13 cellular contexts compared by ENCODE assay signal in genomic region chr2:71613953-71614925, GRCh38.
DNase-seq lines count a peak whose midpoint lies in the region; TF ChIP-seq lines count a peak whose summit lies in the region.
"Had no signal": no experiment of that assay in that cellular context is flagged by ENCODE, and none has a peak within 500 bp of the region (broad histone marks: within the 10 kb centered on the region; RNA-seq: fewer than 3 reads in every experiment).

No MANE protein-coding gene starts in this region.

- no peaks in the 10 kb centered on the region for H3K36me3 Mint-ChIP-seq in activated T-helper 2 cell treated with anti-CD3 and anti-CD28 coated beads, Interferon-gamma antibody, Interleukin-2, Interleukin-4, amounts not matched to agents 10 μg/mL and 5 μg/mL and 100 μg/mL, durations not matched to agents 14 hours and 24 hours and 36 hours (ENCODE audit: low read depth)
- no peaks in the 10 kb centered on the region for H3K36me3 Mint-ChIP-seq in activated naive CD4-positive, alpha-beta T cell treated with anti-CD3 and anti-CD28 coated beads for 36 hours (ENCODE audit: low read depth)

- H3K9ac ChIP-seq in BLaER1 treated with 17β-estradiol and CSF1 and Interleukin-3, amounts not matched to agents 10 nM and 100 nM = no peak overlapping the region

- no peak for TF ChIP-seq POLR2A in spleen (IDR thresholded peaks at IDR 0.05)

- H3K4me1 Mint-ChIP-seq in activated T-helper 2 cell treated with anti-CD3 and anti-CD28 coated beads, Interferon-gamma antibody, Interleukin-2, Interleukin-4, amounts not matched to agents 10 μg/mL and 5 μg/mL and 100 μg/mL, durations not matched to agents 14 hours and 24 hours and 36 hours (ENCODE audit: low read depth) = no peaks in the 10 kb centered on the region
- H3K4me1 Mint-ChIP-seq in activated naive CD4-positive, alpha-beta T cell treated with anti-CD3 and anti-CD28 coated beads for 36 hours (ENCODE audit: low read depth) = no peaks in the 10 kb centered on the region

- H3K27me3 Mint-ChIP-seq in activated T-helper 2 cell treated with anti-CD3 and anti-CD28 coated beads, Interferon-gamma antibody, Interleukin-2, Interleukin-4, amounts not matched to agents 10 μg/mL and 5 μg/mL and 100 μg/mL, durations not matched to agents 14 hours and 24 hours and 36 hours (ENCODE audit: low read depth) = no peaks in the 10 kb centered on the region
- H3K27me3 Mint-ChIP-seq in activated naive CD4-positive, alpha-beta T cell treated with anti-CD3 and anti-CD28 coated beads for 36 hours (ENCODE audit: low read depth) = peaks cover 12% of the 10 kb centered on the region

- peak overlapping the region; percentile 32 to 69 (median 48); a peak in 21 of 22 replicates for H3K4me2 ChIP-seq in BLaER1 treated with 17β-estradiol and CSF1 and Interleukin-3, amounts not matched to agents 10 nM and 100 nM

- no peak overlapping the region for H3K4me3 Mint-ChIP-seq in activated T-helper 2 cell treated with anti-CD3 and anti-CD28 coated beads, Interferon-gamma antibody, Interleukin-2, Interleukin-4, amounts not matched to agents 10 μg/mL and 5 μg/mL and 100 μg/mL, durations not matched to agents 14 hours and 24 hours and 36 hours (ENCODE audit: low read depth)
- no peak overlapping the region for H3K4me3 Mint-ChIP-seq in activated naive CD4-positive, alpha-beta T cell treated with anti-CD3 and anti-CD28 coated beads for 36 hours
- H3K4me3 Mint-ChIP-seq: T-helper 17 cell had no signal

- no peak overlapping the region for H3K27ac ChIP-seq in BLaER1 treated with 17β-estradiol and CSF1 and Interleukin-3, amounts not matched to agents 10 nM and 100 nM
- H3K27ac ChIP-seq in spleen = peak overlapping the region; percentile 35 to 80 (median 68)
- H3K27ac ChIP-seq: C4-2B, ovary had no signal

- TF ChIP-seq CTCF in spleen (IDR thresholded peaks at IDR 0.05 in 8 of 11, conservative IDR thresholded peaks at IDR 0.05 in 3 of 11) = no peak

- H3K9me3 ChIP-seq in BLaER1 treated with 17β-estradiol and CSF1 and Interleukin-3, amounts not matched to agents 10 nM and 100 nM (replicated peaks in 1 of 11) = no peaks in the 10 kb centered on the region
- H3K9me3 ChIP-seq in spleen = no peaks in the 10 kb centered on the region
- H3K9me3 ChIP-seq: ovary had no signal

- no peaks in the 10 kb centered on the region for H3K9me3 Mint-ChIP-seq in activated T-helper 2 cell treated with anti-CD3 and anti-CD28 coated beads, Interferon-gamma antibody, Interleukin-2, Interleukin-4, amounts not matched to agents 10 μg/mL and 5 μg/mL and 100 μg/mL, durations not matched to agents 14 hours and 24 hours and 36 hours
- no peaks in the 10 kb centered on the region for H3K9me3 Mint-ChIP-seq in activated naive CD4-positive, alpha-beta T cell treated with anti-CD3 and anti-CD28 coated beads for 36 hours

- peak; percentile 2 for DNase-seq in activated T-helper 2 cell treated with anti-CD3 and anti-CD28 coated beads, Interferon-gamma antibody, Interleukin-2, Interleukin-4, amounts not matched to agents 10 μg/mL and 5 μg/mL and 100 μg/mL, durations not matched to agents 14 hours and 24 hours and 36 hours (ENCODE audit: low spot score)
- DNase-seq in hepatic stellate cell (ENCODE audit: low spot score) (peak; percentile 7), spleen (no peak), Ammon's horn (ENCODE audit: low spot score) (no peak), midbrain (lab: John Stamatoyannopoulos, UW) (no peak), NCI-H2196 treated with DMSO at 0.1 percent for 48 hours (lab: John Stamatoyannopoulos, UW; ENCODE audit: unreplicated experiment) (no peak)
- DNase-seq in activated naive CD4-positive, alpha-beta T cell treated with anti-CD3 and anti-CD28 coated beads for 36 hours = no peak
- DNase-seq: OCI-M1; stimulated activated CD4-positive, alpha-beta T cell treated with anti-CD3 and anti-CD28 coated beads, Interleukin-4, amount 100 ng/mL, for 4 hours; T-helper 17 cell had no signal

- intact Hi-C loops in activated T-helper 2 cell treated with anti-CD3 and anti-CD28 coated beads, Interferon-gamma antibody, Interleukin-2, Interleukin-4, amounts not matched to agents 10 μg/mL and 5 μg/mL and 100 μg/mL, durations not matched to agents 14 hours and 24 hours and 36 hours (cut with micrococcal nuclease) = no loop called here
- intact Hi-C loops in spleen (cut with DNase I; ENCODE audit: low total_unique reads) = no loop called here
- intact Hi-C loops in activated naive CD4-positive, alpha-beta T cell treated with anti-CD3 and anti-CD28 coated beads for 36 hours (cut with micrococcal nuclease) = loop anchor here (5.0 kb wide), 1 partner anchor 183 kb away; no protein-coding TSS in a partner anchor

- H3K4me1 ChIP-seq in BLaER1 treated with 17β-estradiol and CSF1 and Interleukin-3, amounts not matched to agents 10 nM and 100 nM = peaks cover 14 to 31% (median 17%) of the 10 kb centered on the region in 10 experiments
- H3K4me1 ChIP-seq in spleen = peaks cover 11 to 56% (median 29%) of the 10 kb centered on the region in 6 donors

- H3K36me3 ChIP-seq in BLaER1 treated with 17β-estradiol and CSF1 and Interleukin-3, amounts not matched to agents 10 nM and 100 nM = peaks cover 0 to 53% (median 0%) of the 10 kb centered on the region in 11 experiments; a peak in 9 of 22 replicates
- H3K36me3 ChIP-seq in spleen = peaks cover 0 to 80% (median 7%) of the 10 kb centered on the region in 6 donors
- H3K36me3 ChIP-seq: ovary had no signal

- no peak overlapping the region for H3K4me3 ChIP-seq in BLaER1 treated with 17β-estradiol and CSF1 and Interleukin-3, amounts not matched to agents 10 nM and 100 nM
- no peak overlapping the region for H3K4me3 ChIP-seq in spleen
- H3K4me3 ChIP-seq: ovary had no signal

- H3K27me3 ChIP-seq in BLaER1 treated with 17β-estradiol and CSF1 and Interleukin-3, amounts not matched to agents 10 nM and 100 nM = no peaks in the 10 kb centered on the region
- no peaks in the 10 kb centered on the region for H3K27me3 ChIP-seq in spleen (replicated peaks in 1 of 7)
- H3K27me3 ChIP-seq: ovary had no signal

- H3K27ac Mint-ChIP-seq in activated T-helper 2 cell treated with anti-CD3 and anti-CD28 coated beads, Interferon-gamma antibody, Interleukin-2, Interleukin-4, amounts not matched to agents 10 μg/mL and 5 μg/mL and 100 μg/mL, durations not matched to agents 14 hours and 24 hours and 36 hours = no peak overlapping the region
- no peak overlapping the region for H3K27ac Mint-ChIP-seq in activated naive CD4-positive, alpha-beta T cell treated with anti-CD3 and anti-CD28 coated beads for 36 hours
- H3K27ac Mint-ChIP-seq: T-helper 17 cell had no signal

- peaks cover 0 to 18% (median 0%) of the 10 kb centered on the region in 11 experiments; a peak in 3 of 22 replicates for H4K20me1 ChIP-seq in BLaER1 treated with 17β-estradiol and CSF1 and Interleukin-3, amounts not matched to agents 10 nM and 100 nM

- CTCF ChIA-PET in activated naive CD4-positive, alpha-beta T cell treated with anti-CD3 and anti-CD28 coated beads for 36 hours (lab: Charles Lee) = no interaction called here

- WGBS in spleen, 5 donors = 67 to 91% (median 81%) methylated on average over 6 to 8 of the region's 8 CpGs

Comparison
In these comparisons a context has a peak if more than half of its experiments do, and no peak if none do; other contexts are left out.
1. H3K27ac ChIP-seq: peak in spleen (8 of 8); none in BLaER1 treated with 17β-estradiol and CSF1 and Interleukin-3, amounts not matched to agents 10 nM and 100 nM (0 of 11).
2. DNase-seq: peak in activated T-helper 2 cell treated with anti-CD3 and anti-CD28 coated beads, Interferon-gamma antibody, Interleukin-2, Interleukin-4, amounts not matched to agents 10 μg/mL and 5 μg/mL and 100 μg/mL, durations not matched to agents 14 hours and 24 hours and 36 hours (single experiment) and hepatic stellate cell (single experiment); none in spleen (single experiment), activated naive CD4-positive, alpha-beta T cell treated with anti-CD3 and anti-CD28 coated beads for 36 hours (single experiment), Ammon's horn (single experiment), midbrain (single experiment) and NCI-H2196 treated with DMSO at 0.1 percent for 48 hours (single experiment).